Comparison of ENCODE assay signal across 1 cellular context in genomic region chr6:69846312-69846711, GRCh38.
TF ChIP-seq lines count a peak whose summit lies in the region.

No MANE protein-coding gene starts in this region.

TF ChIP-seq in HepG2, 621 proteins besides CTCF, POLR2A, EP300 and RAD21:
- TF ChIP-seq ZNF597 (CRISPR knock-in tag; IDR thresholded peaks at IDR 0.05) (no peak), SP4 (CRISPR knock-in tag; IDR thresholded peaks at IDR 0.05) (no peak), E2F5 (CRISPR knock-in tag; conservative IDR thresholded peaks at IDR 0.05) (no peak), PPARG (CRISPR knock-in tag; conservative IDR thresholded peaks at IDR 0.05) (no peak), REXO4 (CRISPR knock-in tag; IDR thresholded peaks at IDR 0.05; ENCODE audit: borderline replicate concordance) (no peak), KLF16 (CRISPR knock-in tag; IDR thresholded peaks at IDR 0.05) (no peak), DZIP1 (CRISPR knock-in tag; IDR thresholded peaks at IDR 0.05) (no peak), MTF2 (CRISPR knock-in tag; IDR thresholded peaks at IDR 0.05; ENCODE audit: borderline replicate concordance) (no peak), ZNF75D (CRISPR knock-in tag; IDR thresholded peaks at IDR 0.05; ENCODE audit: borderline replicate concordance) (no peak), ZBTB7B (CRISPR knock-in tag; IDR thresholded peaks at IDR 0.05) (no peak), ATF4 (CRISPR knock-in tag; IDR thresholded peaks at IDR 0.05) (no peak), BCL6 (CRISPR knock-in tag; IDR thresholded peaks at IDR 0.05) (no peak), ONECUT2 (CRISPR knock-in tag; IDR thresholded peaks at IDR 0.05) (no peak), ZKSCAN5 (CRISPR knock-in tag; IDR thresholded peaks at IDR 0.05) (no peak), KDM6A (CRISPR knock-in tag; IDR thresholded peaks at IDR 0.05; ENCODE audit: low read depth) (no peak), SAFB2 (CRISPR knock-in tag; IDR thresholded peaks at IDR 0.05; ENCODE audit: borderline replicate concordance, low read depth) (no peak), MXD3 (CRISPR knock-in tag; IDR thresholded peaks at IDR 0.05) (no peak)
